Comparison of ENCODE assay signal across 21 cellular contexts in genomic region chr3:158403013-158403412, GRCh38.
DNase-seq lines count a peak whose midpoint lies in the region; ATAC-seq and TF ChIP-seq lines count a peak whose summit lies in the region.
"Had no signal": no experiment of that assay in that cellular context is flagged by ENCODE, and none has a peak within 500 bp of the region (broad histone marks: within the 10 kb centered on the region; RNA-seq: fewer than 3 reads in every experiment).

No MANE protein-coding gene starts in this region.

- no peak overlapping the region for H3K9ac ChIP-seq in smooth muscle cell (ENCODE audit: low read depth)

- no peaks in the 10 kb centered on the region for H3K79me2 ChIP-seq in smooth muscle cell (ENCODE audit: low read depth)

- DNase-seq in DMS153 treated with DMSO at 0.1 percent for 48 hours (lab: John Stamatoyannopoulos, UW; ENCODE audit: unreplicated experiment) (peak; percentile 7), DMS153 (lab: John Stamatoyannopoulos, UW) (no peak), LNCaP clone FGC (ENCODE audit: low read depth) (peak; percentile 14), NCI-H774 (lab: John Stamatoyannopoulos, UW) (peak; percentile 20), smooth muscle cell (lab: John Stamatoyannopoulos, UW; ENCODE audit: unreplicated experiment) (no peak), iPS-NIHi11 (ENCODE audit: low spot score) (no peak)
- DNase-seq: ACHN; CD4-positive, CD25-positive, alpha-beta regulatory T cell; GF-D8; HCEC 1CT; KBM-7; MM.1S; NCI-H1417 treated with DMSO at 0.1 percent for 48 hours; NCI-H187 treated with DMSO at 0.1 percent for 48 hours; NCI-H2227 treated with DMSO at 0.1 percent for 48 hours; NCI-H526 treated with DMSO at 0.1 percent for 48 hours; PC-3; T-cell had no signal

- ATAC-seq in HG03442 (IDR thresholded peaks at IDR 0.05; ENCODE audit: unreplicated experiment) (no peak), HG02642 (IDR thresholded peaks at IDR 0.05; ENCODE audit: poor library complexity, unreplicated experiment) (no peak)
- ATAC-seq: PC-3, T-cell had no signal

- no peaks in the 10 kb centered on the region for H3F3A ChIP-seq in smooth muscle cell (ENCODE audit: low read depth)

- H3K9me3 ChIP-seq in smooth muscle cell (replicated peaks; ENCODE audit: low read depth), result no peaks in the 10 kb centered on the region

- peak overlapping the region; percentile 49 for H3K4me2 ChIP-seq in smooth muscle cell

- no peaks in the 10 kb centered on the region for H3K27me3 ChIP-seq in smooth muscle cell (ENCODE audit: low read depth)

- no peaks in the 10 kb centered on the region for H3K36me3 ChIP-seq in smooth muscle cell (ENCODE audit: low read depth)

- H2AFZ ChIP-seq in smooth muscle cell (ENCODE audit: low read depth), result no peak overlapping the region

- H3K4me3 ChIP-seq in LNCaP clone FGC (ENCODE audit: low read depth, low read length), result no peak overlapping the region
- no peak overlapping the region for H3K4me3 ChIP-seq in smooth muscle cell

- no peak for TF ChIP-seq CTCF in LNCaP clone FGC (IDR thresholded peaks at IDR 0.05; ENCODE audit: control insufficient read depth, extremely low read depth, insufficient read depth)
- no peak for TF ChIP-seq CTCF in smooth muscle cell (IDR thresholded peaks at IDR 0.05; ENCODE audit: borderline replicate concordance, insufficient read depth, poor library complexity, severe bottlenecking)

- no peak overlapping the region for H3K27ac ChIP-seq in smooth muscle cell (ENCODE audit: low read depth)
- H3K27ac ChIP-seq: 22Rv1 had no signal

- no peaks in the 10 kb centered on the region for H4K20me1 ChIP-seq in smooth muscle cell (ENCODE audit: low read depth)

- peaks cover 12% of the 10 kb centered on the region for H3K4me1 ChIP-seq in smooth muscle cell (ENCODE audit: low read depth)

- WGBS in smooth muscle cell (ENCODE audit: low lambda C conversion rate), result 63% methylated on average over 1 of the region's 1 CpG

Comparison
In these comparisons a context has a peak if more than half of its experiments do, and no peak if none do; other contexts are left out.
1. DNase-seq: peak in DMS153 treated with DMSO at 0.1 percent for 48 hours (single experiment), LNCaP clone FGC (single experiment) and NCI-H774 (single experiment); none in DMS153 (single experiment), smooth muscle cell (single experiment) and iPS-NIHi11 (single experiment).